ENCODE assay signal across 9 cellular contexts in the genomic region with DNA sequence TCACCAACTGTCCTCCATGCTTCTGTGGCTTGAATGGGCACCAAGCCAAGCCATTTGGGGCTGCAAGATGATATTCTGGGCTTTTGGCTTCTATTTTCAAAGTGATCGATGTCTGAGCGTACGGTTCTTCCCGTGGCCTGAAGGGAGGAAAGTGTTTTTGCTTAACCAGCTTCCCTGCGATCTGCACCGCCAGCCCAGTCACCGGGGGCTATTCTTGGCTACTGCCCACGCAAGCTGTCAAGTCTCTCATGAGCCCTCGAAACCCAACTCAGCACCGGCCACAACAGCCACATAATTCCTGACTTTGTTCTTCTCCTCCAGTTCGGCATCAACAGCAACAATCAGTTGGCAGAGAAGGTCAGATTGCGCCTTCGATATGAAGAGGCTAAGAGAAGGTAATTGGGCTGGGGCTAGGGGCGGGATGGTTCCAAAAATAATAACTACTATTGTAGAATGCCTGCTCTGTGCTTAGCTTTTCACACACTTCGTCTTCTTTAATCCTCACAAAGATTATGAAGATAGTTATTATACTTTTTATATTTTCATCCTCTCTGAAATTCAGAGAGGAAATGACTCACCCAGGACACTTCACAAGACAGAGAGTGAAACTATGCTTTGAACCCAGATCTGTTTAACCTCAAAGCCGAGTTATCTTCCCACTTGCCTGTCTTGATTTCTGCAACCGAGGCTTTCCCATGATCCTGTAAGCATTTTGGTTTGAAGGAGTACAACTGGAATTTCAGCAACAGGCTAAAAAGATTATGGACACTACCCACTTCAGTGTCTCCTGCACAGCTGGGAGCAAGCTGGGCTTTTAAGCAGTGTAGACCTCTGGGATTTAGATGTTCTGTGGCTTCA.
A peak's percentile ranks its signal among the peaks of the same experiment; 100 is the strongest.
DNase-seq lines count a peak whose midpoint lies in the region; ATAC-seq, FAIRE-seq and TF ChIP-seq lines count a peak whose summit lies in the region.
"Had no signal": no experiment of that assay in that cellular context is flagged by ENCODE, and none has a peak within 500 bp of the region (broad histone marks: within the 10 kb centered on the region; RNA-seq: fewer than 3 reads in every experiment).

No MANE protein-coding gene starts in this region.

- peaks cover 52% of the 10 kb centered on the region for H3K27me3 Mint-ChIP-seq in activated CD8-positive, alpha-beta memory T cell treated with anti-CD3 and anti-CD28 coated beads, Interleukin-2, amount 10 ng/mL, durations not matched to agents 7 days and 5 days

- no peaks in the 10 kb centered on the region for H3K9me2 ChIP-seq in OCI-LY7 (ENCODE audit: insufficient read depth, low read length)

- peak overlapping the region; percentile 35 for H3K4me3 Mint-ChIP-seq in activated CD8-positive, alpha-beta memory T cell treated with anti-CD3 and anti-CD28 coated beads, Interleukin-2, amount 10 ng/mL, durations not matched to agents 7 days and 5 days

- no peaks in the 10 kb centered on the region for H3K4me1 ChIP-seq in uterus
- no peaks in the 10 kb centered on the region for H3K4me1 ChIP-seq in OCI-LY7 (ENCODE audit: insufficient read depth, low read length, poor library complexity, severe bottlenecking)

- no peak overlapping the region for H2AFZ ChIP-seq in OCI-LY7 (ENCODE audit: low read length)

- H3K27ac Mint-ChIP-seq in activated CD8-positive, alpha-beta memory T cell treated with anti-CD3 and anti-CD28 coated beads, Interleukin-2, amount 10 ng/mL, durations not matched to agents 7 days and 5 days: no peak overlapping the region

- H3K27ac ChIP-seq in uterus (no peak overlapping the region), OCI-LY7 (ENCODE audit: low read depth, low read length, poor library complexity, severe bottlenecking) (no peak overlapping the region)

- no peaks in the 10 kb centered on the region for H3K9me3 Mint-ChIP-seq in activated CD8-positive, alpha-beta memory T cell treated with anti-CD3 and anti-CD28 coated beads, Interleukin-2, amount 10 ng/mL, durations not matched to agents 7 days and 5 days (ENCODE audit: low read depth)

- H3K79me2 ChIP-seq in OCI-LY7 (ENCODE audit: insufficient read depth, low read depth, low read length): no peaks in the 10 kb centered on the region

- H3K36me3 Mint-ChIP-seq in activated CD8-positive, alpha-beta memory T cell treated with anti-CD3 and anti-CD28 coated beads, Interleukin-2, amount 10 ng/mL, durations not matched to agents 7 days and 5 days: no peaks in the 10 kb centered on the region

- H3K36me3 ChIP-seq in uterus (no peaks in the 10 kb centered on the region), OCI-LY7 (ENCODE audit: insufficient read depth, low read length) (no peaks in the 10 kb centered on the region)
- H3K36me3 ChIP-seq: heart right ventricle had no signal

- no TSS peak for BruUV-seq in OCI-LY7 (replicated peaks; lab: Mats Ljungman, UMichigan)

- peaks cover 26% of the 10 kb centered on the region for H3K4me1 Mint-ChIP-seq in activated CD8-positive, alpha-beta memory T cell treated with anti-CD3 and anti-CD28 coated beads, Interleukin-2, amount 10 ng/mL, durations not matched to agents 7 days and 5 days

- TF ChIP-seq POLR2A in GM12891 (IDR thresholded peaks at IDR 0.05; ENCODE audit: low read depth, low read length): no peak
- no peak for TF ChIP-seq POLR2A in uterus (IDR thresholded peaks at IDR 0.05)

- TF ChIP-seq CTCF in uterus (IDR thresholded peaks at IDR 0.05) (no peak), OCI-LY7 (conservative IDR thresholded peaks at IDR 0.05; ENCODE audit: low read length) (no peak)

- H3K4me3 ChIP-seq in uterus (no peak overlapping the region), OCI-LY7 (ENCODE audit: low read depth, low read length, poor library complexity, severe bottlenecking) (no peak overlapping the region)

- ATAC-seq in HG03469 (IDR thresholded peaks at IDR 0.05; ENCODE audit: unreplicated experiment) (peak; percentile 70), GM18870 (IDR thresholded peaks at IDR 0.05; ENCODE audit: unreplicated experiment) (no peak)
- peak; percentile 73 for ATAC-seq in activated CD8-positive, alpha-beta memory T cell treated with anti-CD3 and anti-CD28 coated beads, Interleukin-2, amount 10 ng/mL, durations not matched to agents 7 days and 5 days

- DNase-seq in GM12891 (ENCODE audit: insufficient read length, low spot score): no peak
- peak; percentile 43 for DNase-seq in activated CD8-positive, alpha-beta memory T cell treated with anti-CD3 and anti-CD28 coated beads, Interleukin-2, amount 10 ng/mL, durations not matched to agents 7 days and 5 days
- DNase-seq in kidney tubule cell (ENCODE audit: low spot score): peak; percentile 33
- DNase-seq in uterus: no peak
- DNase-seq in medulla oblongata (ENCODE audit: extremely low spot score): no peak
- no peak for DNase-seq in OCI-LY7 (ENCODE audit: low spot score)
- DNase-seq: heart right ventricle had no signal

- CTCF ChIA-PET in activated CD8-positive, alpha-beta memory T cell treated with anti-CD3 and anti-CD28 coated beads, Interleukin-2, amount 10 ng/mL, durations not matched to agents 7 days and 5 days (lab: Charles Lee): no interaction called here
- CTCF ChIA-PET in OCI-LY7 (lab: Charles Lee; ENCODE audit: unreplicated experiment): no interaction called here

- no peaks in the 10 kb centered on the region for H4K20me1 ChIP-seq in OCI-LY7 (ENCODE audit: insufficient read depth, low read length)

- H3K4me2 ChIP-seq in OCI-LY7 (ENCODE audit: low read length): no peak overlapping the region

- intact Hi-C loops in uterus (cut with DNase I; ENCODE audit: low total_unique reads) (no loop called here), OCI-LY7 (cut with micrococcal nuclease; ENCODE audit: unreplicated experiment) (no loop called here)

- H3K9me3 ChIP-seq in uterus (no peaks in the 10 kb centered on the region), OCI-LY7 (ENCODE audit: low read length) (no peaks in the 10 kb centered on the region)
- H3K9me3 ChIP-seq: heart right ventricle had no signal

- peak; percentile 35 for FAIRE-seq in GM12891 (lab: Jason Lieb, UNC)

- POLR2A ChIA-PET in OCI-LY7 (lab: Charles Lee): no interaction called here

- no peaks in the 10 kb centered on the region for H3K27me3 ChIP-seq in uterus
- H3K27me3 ChIP-seq: heart right ventricle had no signal

TF ChIP-seq in GM12891, 5 proteins besides CTCF, POLR2A, EP300 and RAD21:
- TF ChIP-seq POLR2AphosphoS5 (IDR thresholded peaks at IDR 0.05; ENCODE audit: low read depth, low read length) (no peak), SPI1 (IDR thresholded peaks at IDR 0.05; ENCODE audit: low read depth, low read length) (no peak), POU2F2 (IDR thresholded peaks at IDR 0.05; ENCODE audit: low read depth, low read length) (no peak), TAF1 (IDR thresholded peaks at IDR 0.05; ENCODE audit: low read depth, low read length) (no peak), PAX5 (IDR thresholded peaks at IDR 0.05; ENCODE audit: insufficient read depth, low read length, severe bottlenecking) (no peak)

Comparison
In these comparisons a context has a peak if more than half of its experiments do, and no peak if none do; other contexts are left out.
1. DNase-seq: peak in activated CD8-positive, alpha-beta memory T cell treated with anti-CD3 and anti-CD28 coated beads, Interleukin-2, amount 10 ng/mL, durations not matched to agents 7 days and 5 days (single experiment) and kidney tubule cell (single experiment); none in GM12891 (single experiment), uterus (0 of 2), medulla oblongata (single experiment) and OCI-LY7 (single experiment).